Comparison of ENCODE assay signal across 24 cellular contexts in genomic region chr11:75189075-75189474, GRCh38. TPM values are rescaled to one million over a fixed set of nuclear protein-coding genes. Genes with fewer than 3 reads are reported as not detected.
"Had no signal": no experiment of that assay in that cellular context is flagged by ENCODE, and none has a peak within 500 bp of the region (broad histone marks: within the 10 kb centered on the region; RNA-seq: fewer than 3 reads in every experiment).

No MANE protein-coding gene starts in this region.

- H3K36me3 ChIP-seq: colonic mucosa, right atrium auricular region, sigmoid colon, thyroid gland, vagina had no signal

- ATAC-seq: esophagus mucosa; naive thymus-derived CD4-positive, alpha-beta T cell had no signal

- H3K4me1 ChIP-seq: colonic mucosa, vagina had no signal

- H3K4me3 ChIP-seq: colonic mucosa, dorsolateral prefrontal cortex, heart left ventricle, right atrium auricular region, sigmoid colon, skin epidermis, suprapubic skin, thyroid gland, upper lobe of left lung, vagina had no signal

- FAIRE-seq: frontal cortex had no signal

- H3K27me3 ChIP-seq: colonic mucosa, dorsolateral prefrontal cortex, heart left ventricle, right atrium auricular region, sigmoid colon, suprapubic skin, thyroid gland, upper lobe of left lung, vagina had no signal

- DNase-seq: cerebellar nuclear complex; colonic mucosa; dorsolateral prefrontal cortex; effector CD8-positive, alpha-beta T cell; heart left ventricle; left ventricle myocardium superior; mesendoderm; naive thymus-derived CD4-positive, alpha-beta T cell; nephron progenitor cell; posterior cingulate gyrus; sigmoid colon; stimulated activated naive CD4-positive, alpha-beta T cell; thyroid gland; upper lobe of left lung had no signal

- H3K9me3 ChIP-seq: colonic mucosa, heart left ventricle, right atrium auricular region, sigmoid colon, suprapubic skin, thyroid gland, upper lobe of left lung, vagina had no signal

- H3K27ac ChIP-seq: colonic mucosa, right atrium auricular region, sigmoid colon, suprapubic skin, thyroid gland, vagina had no signal

RNA-seq across cellular contexts. Expression of gene SLCO2B1, which starts 38.2 kb away (rescaled TPM):
- total RNA-seq: fibroblast of lung, mononuclear cell had no signal
- polyA plus RNA-seq: fibroblast of lung; naive thymus-derived CD4-positive, alpha-beta T cell had no signal

RNA-seq across cellular contexts. Expression of gene TPBGL, which starts 51.5 kb away (rescaled TPM):
- total RNA-seq: esophagus mucosa, fibroblast of lung, frontal cortex, left ventricle myocardium superior, lung microvascular endothelial cell, osteocyte had no signal
- polyA plus RNA-seq: fibroblast of lung had no signal
